Comparison of ENCODE assay signal across 14 cellular contexts in the genomic region with DNA sequence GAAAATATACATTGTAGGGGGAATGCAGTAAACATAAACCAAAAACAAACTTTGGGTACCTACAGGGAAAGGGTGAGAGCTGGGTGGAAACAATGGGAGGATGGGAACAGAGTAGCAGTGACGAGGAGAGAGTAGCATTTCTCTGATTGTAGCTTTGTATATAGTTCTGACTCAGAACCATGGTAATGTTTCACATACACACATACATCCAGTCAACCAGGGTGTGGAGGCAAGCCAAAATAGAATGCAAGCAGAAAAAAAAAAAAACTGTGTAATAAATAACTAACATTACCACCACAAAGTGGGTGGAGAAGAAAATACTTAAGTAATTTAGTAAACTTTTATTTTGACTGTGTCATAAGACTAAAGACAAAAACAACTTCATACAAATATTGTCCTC. TPM values are rescaled to one million over a fixed set of nuclear protein-coding genes. Genes with fewer than 3 reads are reported as not detected.
DNase-seq lines count a peak whose midpoint lies in the region; ATAC-seq, FAIRE-seq and TF ChIP-seq lines count a peak whose summit lies in the region.
"Had no signal": no experiment of that assay in that cellular context is flagged by ENCODE, and none has a peak within 500 bp of the region (broad histone marks: within the 10 kb centered on the region; RNA-seq: fewer than 3 reads in every experiment).

No MANE protein-coding gene starts in this region.

- no peak overlapping the region for H3K4me3 ChIP-seq in uterus
- H3K4me3 ChIP-seq: BLaER1 had no signal

- TF ChIP-seq POLR2A in uterus (IDR thresholded peaks at IDR 0.05) = no peak

- no peak overlapping the region for H3K27ac ChIP-seq in uterus
- H3K27ac ChIP-seq: BLaER1 had no signal

- no peak overlapping the region for H3K4me3 Mint-ChIP-seq in activated T-helper 2 cell treated with anti-CD3 and anti-CD28 coated beads, Interferon-gamma antibody, Interleukin-2, Interleukin-4, amounts not matched to agents 10 μg/mL and 5 μg/mL and 100 μg/mL, durations not matched to agents 14 hours and 24 hours and 36 hours (ENCODE audit: low read depth)
- no peak overlapping the region for H3K4me3 Mint-ChIP-seq in activated CD4-positive, alpha-beta T cell treated with anti-CD3 and anti-CD28 coated beads, Interleukin-2, amount 10 ng/mL, durations not matched to agents 7 days and 5 days
- H3K4me3 Mint-ChIP-seq: activated T-cell treated with anti-CD3 and anti-CD28 coated beads, Interleukin-2, amount 50 U/mL, for 4 hours; IgD-negative memory B cell had no signal

- no peaks in the 10 kb centered on the region for H3K9me3 Mint-ChIP-seq in activated T-helper 2 cell treated with anti-CD3 and anti-CD28 coated beads, Interferon-gamma antibody, Interleukin-2, Interleukin-4, amounts not matched to agents 10 μg/mL and 5 μg/mL and 100 μg/mL, durations not matched to agents 14 hours and 24 hours and 36 hours
- no peaks in the 10 kb centered on the region for H3K9me3 Mint-ChIP-seq in activated CD4-positive, alpha-beta T cell treated with anti-CD3 and anti-CD28 coated beads, Interleukin-2, amount 10 ng/mL, durations not matched to agents 7 days and 5 days
- H3K9me3 Mint-ChIP-seq: activated T-cell treated with anti-CD3 and anti-CD28 coated beads, Interleukin-2, amount 50 U/mL, for 4 hours; IgD-negative memory B cell had no signal

- no peaks in the 10 kb centered on the region for H3K36me3 ChIP-seq in uterus
- H3K36me3 ChIP-seq: BLaER1 had no signal

- CTCF ChIA-PET in activated CD4-positive, alpha-beta T cell treated with anti-CD3 and anti-CD28 coated beads, Interleukin-2, amount 10 ng/mL, durations not matched to agents 7 days and 5 days (lab: Charles Lee) = no interaction called here

- peaks cover 5% of the 10 kb centered on the region for H3K27me3 Mint-ChIP-seq in activated T-helper 2 cell treated with anti-CD3 and anti-CD28 coated beads, Interferon-gamma antibody, Interleukin-2, Interleukin-4, amounts not matched to agents 10 μg/mL and 5 μg/mL and 100 μg/mL, durations not matched to agents 14 hours and 24 hours and 36 hours (ENCODE audit: low read depth)
- H3K27me3 Mint-ChIP-seq in activated CD4-positive, alpha-beta T cell treated with anti-CD3 and anti-CD28 coated beads, Interleukin-2, amount 10 ng/mL, durations not matched to agents 7 days and 5 days = peaks cover 6% of the 10 kb centered on the region
- H3K27me3 Mint-ChIP-seq: IgD-negative memory B cell had no signal

- H3K4me1 ChIP-seq in uterus = no peaks in the 10 kb centered on the region
- H3K4me1 ChIP-seq: BLaER1 had no signal

- DNase-seq in Caki2 (ENCODE audit: low read depth) = peak; percentile 47
- peak; percentile 41 for DNase-seq in GM19239 (ENCODE audit: insufficient read length, low spot score)
- DNase-seq in amniotic epithelial cell (ENCODE audit: low read depth) = peak; percentile 85
- no peak for DNase-seq in activated T-helper 2 cell treated with anti-CD3 and anti-CD28 coated beads, Interferon-gamma antibody, Interleukin-2, Interleukin-4, amounts not matched to agents 10 μg/mL and 5 μg/mL and 100 μg/mL, durations not matched to agents 14 hours and 24 hours and 36 hours (ENCODE audit: low spot score)
- no peak for DNase-seq in activated CD4-positive, alpha-beta T cell treated with anti-CD3 and anti-CD28 coated beads for 4 hours
- no peak for DNase-seq in uterus
- no peak for DNase-seq in activated CD4-positive, alpha-beta T cell treated with anti-CD3 and anti-CD28 coated beads, Interleukin-2, amount 10 ng/mL, durations not matched to agents 7 days and 5 days
- DNase-seq: activated T-cell treated with anti-CD3 and anti-CD28 coated beads, Interleukin-2, amount 50 U/mL, for 4 hours; NCI-H446 treated with DMSO at 0.1 percent for 48 hours; occipital lobe had no signal

- H3K27me3 ChIP-seq in uterus = no peaks in the 10 kb centered on the region
- H3K27me3 ChIP-seq: BLaER1 had no signal

- in situ Hi-C loops in Caki2 (cut with HindIII; ENCODE audit: low pct_unique_long_range_greater_than_20kb, low sequenced_read_pairs) = no loop called here

- ATAC-seq in HG02885 (IDR thresholded peaks at IDR 0.05; ENCODE audit: poor library complexity, unreplicated experiment) = peak; percentile 80

- peaks cover 21% of the 10 kb centered on the region for H3K4me1 Mint-ChIP-seq in activated T-helper 2 cell treated with anti-CD3 and anti-CD28 coated beads, Interferon-gamma antibody, Interleukin-2, Interleukin-4, amounts not matched to agents 10 μg/mL and 5 μg/mL and 100 μg/mL, durations not matched to agents 14 hours and 24 hours and 36 hours (ENCODE audit: low read depth)
- H3K4me1 Mint-ChIP-seq in activated CD4-positive, alpha-beta T cell treated with anti-CD3 and anti-CD28 coated beads, Interleukin-2, amount 10 ng/mL, durations not matched to agents 7 days and 5 days = peaks cover 5% of the 10 kb centered on the region

- intact Hi-C loops in activated T-helper 2 cell treated with anti-CD3 and anti-CD28 coated beads, Interferon-gamma antibody, Interleukin-2, Interleukin-4, amounts not matched to agents 10 μg/mL and 5 μg/mL and 100 μg/mL, durations not matched to agents 14 hours and 24 hours and 36 hours (cut with micrococcal nuclease) = no loop called here
- intact Hi-C loops in uterus (cut with DNase I; ENCODE audit: low total_unique reads) = no loop called here

- POLR2A ChIA-PET in activated CD4-positive, alpha-beta T cell treated with anti-CD3 and anti-CD28 coated beads, Interleukin-2, amount 10 ng/mL, durations not matched to agents 7 days and 5 days (lab: Charles Lee) = interaction anchor here (0.7 kb wide), 1 partner anchor 368 kb away, joined by 6 read pairs; no protein-coding TSS in a partner anchor

- no peak overlapping the region for H3K27ac Mint-ChIP-seq in activated T-helper 2 cell treated with anti-CD3 and anti-CD28 coated beads, Interferon-gamma antibody, Interleukin-2, Interleukin-4, amounts not matched to agents 10 μg/mL and 5 μg/mL and 100 μg/mL, durations not matched to agents 14 hours and 24 hours and 36 hours
- no peak overlapping the region for H3K27ac Mint-ChIP-seq in activated CD4-positive, alpha-beta T cell treated with anti-CD3 and anti-CD28 coated beads, Interleukin-2, amount 10 ng/mL, durations not matched to agents 7 days and 5 days
- H3K27ac Mint-ChIP-seq: IgD-negative memory B cell had no signal

- H3K36me3 Mint-ChIP-seq in activated T-helper 2 cell treated with anti-CD3 and anti-CD28 coated beads, Interferon-gamma antibody, Interleukin-2, Interleukin-4, amounts not matched to agents 10 μg/mL and 5 μg/mL and 100 μg/mL, durations not matched to agents 14 hours and 24 hours and 36 hours (ENCODE audit: low read depth) = no peaks in the 10 kb centered on the region
- no peaks in the 10 kb centered on the region for H3K36me3 Mint-ChIP-seq in activated CD4-positive, alpha-beta T cell treated with anti-CD3 and anti-CD28 coated beads, Interleukin-2, amount 10 ng/mL, durations not matched to agents 7 days and 5 days (ENCODE audit: low read depth)

- FAIRE-seq in GM19239 (lab: Jason Lieb, UNC) = peak; percentile 40

- no peak for TF ChIP-seq CTCF in uterus (IDR thresholded peaks at IDR 0.05)

- H3K9me3 ChIP-seq in uterus = no peaks in the 10 kb centered on the region
- H3K9me3 ChIP-seq: BLaER1 had no signal

RNA-seq across cellular contexts. Expression of a gene that starts 27.2 kb away (rescaled TPM):
- 3.7 TPM in 1 of 2 replicates, not detected in the other for total RNA-seq in Caki2 (2014; rRNA removed; shearing (Covaris generic); ENCODE audit: low replicate concordance)
- 101 and 104 TPM in 2 replicates for total RNA-seq in activated T-helper 2 cell treated with anti-CD3 and anti-CD28 coated beads, Interferon-gamma antibody, Interleukin-2, Interleukin-4, amounts not matched to agents 10 μg/mL and 5 μg/mL and 100 μg/mL, durations not matched to agents 14 hours and 24 hours and 36 hours
- 10 to 100 TPM in 1 of 4 donors, 1 to 10 TPM in 1, under 1 TPM in 1, not detected in 1; 0.97 to 12.6 (median 1.3) TPM for total RNA-seq in uterus
- 10 to 100 TPM; 14.2 to 14.8 TPM for total RNA-seq in activated CD4-positive, alpha-beta T cell treated with anti-CD3 and anti-CD28 coated beads, Interleukin-2, amount 10 ng/mL, durations not matched to agents 7 days and 5 days
- total RNA-seq: kidney epithelial cell had no signal

RNA-seq across cellular contexts. Expression of a gene that starts 47.0 kb away (rescaled TPM):
- 58.6 and 70.3 TPM in 2 replicates for total RNA-seq in Caki2 (2014; rRNA removed; shearing (Covaris generic); ENCODE audit: low replicate concordance)
- 33.3 and 34.6 TPM in 2 replicates for total RNA-seq in activated T-helper 2 cell treated with anti-CD3 and anti-CD28 coated beads, Interferon-gamma antibody, Interleukin-2, Interleukin-4, amounts not matched to agents 10 μg/mL and 5 μg/mL and 100 μg/mL, durations not matched to agents 14 hours and 24 hours and 36 hours
- 10 to 100 TPM in 1 of 4 donors, 1 to 10 TPM in 2, not detected in 1; 1.5 to 22.4 (median 7.4) TPM for total RNA-seq in uterus
- 10 to 100 TPM; 33.0 to 35.7 TPM for total RNA-seq in activated CD4-positive, alpha-beta T cell treated with anti-CD3 and anti-CD28 coated beads, Interleukin-2, amount 10 ng/mL, durations not matched to agents 7 days and 5 days

Comparison
In these comparisons a context has a peak if more than half of its experiments do, and no peak if none do; other contexts are left out.
1. DNase-seq: peak in Caki2 (single experiment), GM19239 (single experiment) and amniotic epithelial cell (single experiment); none in activated T-helper 2 cell treated with anti-CD3 and anti-CD28 coated beads, Interferon-gamma antibody, Interleukin-2, Interleukin-4, amounts not matched to agents 10 μg/mL and 5 μg/mL and 100 μg/mL, durations not matched to agents 14 hours and 24 hours and 36 hours (single experiment), activated CD4-positive, alpha-beta T cell treated with anti-CD3 and anti-CD28 coated beads for 4 hours (0 of 2), uterus (0 of 2) and activated CD4-positive, alpha-beta T cell treated with anti-CD3 and anti-CD28 coated beads, Interleukin-2, amount 10 ng/mL, durations not matched to agents 7 days and 5 days (single experiment).